27 cellular contexts compared by ENCODE assay signal in genomic region chr10:78146200-78146599, GRCh38.
"Had no signal": no experiment of that assay in that cellular context is flagged by ENCODE, and none has a peak within 500 bp of the region (broad histone marks: within the 10 kb centered on the region; RNA-seq: fewer than 3 reads in every experiment).

No MANE protein-coding gene starts in this region.

- DNase-seq: stimulated activated CD4-positive, alpha-beta T cell treated with anti-CD3 and anti-CD28 coated beads, Interleukin-2, amount 100 ng/mL, for 48 hours; stimulated activated CD4-positive, alpha-beta T cell treated with anti-CD3 and anti-CD28 coated beads, Interleukin-4, amount 100 ng/mL, for 1 hour; stimulated activated CD4-positive, alpha-beta T cell treated with anti-CD3 and anti-CD28 coated beads, Interleukin-4, amount 100 ng/mL, for 24 hours; stimulated activated CD4-positive, alpha-beta T cell treated with anti-CD3 and anti-CD28 coated beads, Interleukin-4, amount 100 ng/mL, for 4 hours; stimulated activated CD8-positive, alpha-beta memory T cell treated with anti-CD3 and anti-CD28 coated beads, Interleukin-4, amount 100 ng/mL, for 48 hours; stimulated activated naive B cell treated with anti-CD40 and anti-IgM and Interleukin-4, amounts not matched to agents 10 μg/mL and 1 μg/mL and 100 μg/mL, for 72 hours; stimulated activated naive CD4-positive, alpha-beta T cell; stimulated activated naive CD4-positive, alpha-beta T cell treated with Interleukin-2 at 50 U/mL for 16 hours; stimulated activated naive CD8-positive, alpha-beta T cell treated with anti-CD3 and anti-CD28 coated beads, Interleukin-15, amount 100 ng/mL, for 72 hours; stimulated activated naive CD8-positive, alpha-beta T cell treated with anti-CD3 and anti-CD28 coated beads, Interleukin-15, Interleukin-2, amounts not matched to agents 100 U/mL and 50 U/mL, for 24 hours; stomach; substantia nigra; testis; thyroid gland; tibial artery; transverse colon; trophoblast cell; upper lobe of left lung; upper lobe of right lung; uterus had no signal

- H3K27ac ChIP-seq: stomach, suprapubic skin, testis, thoracic aorta, thyroid gland, tibial artery, tibial nerve, transverse colon, upper lobe of left lung, upper lobe of right lung, uterus, vagina had no signal

- H3K27me3 ChIP-seq: stomach, testis, thyroid gland, tibial artery, tibial nerve, upper lobe of left lung, upper lobe of right lung, uterus, vagina had no signal

- H3K4me1 ChIP-seq: stomach, suprapubic skin, testis, thyroid gland, tibial nerve, transverse colon, upper lobe of left lung, upper lobe of right lung, uterus, vagina had no signal

- FAIRE-seq: urothelium cell line had no signal

- ATAC-seq: stimulated activated effector memory CD8-positive, alpha-beta T cell treated with anti-CD3 and anti-CD28 coated beads, Interleukin-12 subunit alpha, Interleukin-12 subunit beta, amount 100 ng/mL, for 72 hours; stimulated activated memory B cell treated with anti-CD40 and anti-IgM and Interleukin-4, amounts not matched to agents 10 μg/mL and 1 μg/mL and 100 μg/mL, for 72 hours; stimulated activated naive B cell treated with anti-CD40 and anti-IgM and Interleukin-4, amounts not matched to agents 10 μg/mL and 1 μg/mL and 100 μg/mL, for 72 hours; stimulated activated naive CD8-positive, alpha-beta T cell treated with anti-CD3 and anti-CD28 coated beads, Interleukin-15, amount 100 ng/mL, for 72 hours; stimulated activated naive CD8-positive, alpha-beta T cell treated with anti-CD3 and anti-CD28 coated beads, Interleukin-15, Interleukin-2, amounts not matched to agents 100 U/mL and 50 U/mL, for 24 hours; upper lobe of right lung had no signal

- H3K4me3 ChIP-seq: stomach, suprapubic skin, testis, thoracic aorta, thyroid gland, tibial artery, tibial nerve, transverse colon, upper lobe of left lung, upper lobe of right lung, uterus, vagina had no signal

- H3K36me3 ChIP-seq: stomach, suprapubic skin, thoracic aorta, thyroid gland, tibial artery, tibial nerve, transverse colon, upper lobe of left lung, upper lobe of right lung, uterus, vagina had no signal

- H3K9me3 ChIP-seq: suprapubic skin, testis, thoracic aorta, thyroid gland, tibial artery, transverse colon, upper lobe of left lung, upper lobe of right lung, uterus, vagina had no signal
